ENCODE assay signal across 1 cellular context in the genomic region with DNA sequence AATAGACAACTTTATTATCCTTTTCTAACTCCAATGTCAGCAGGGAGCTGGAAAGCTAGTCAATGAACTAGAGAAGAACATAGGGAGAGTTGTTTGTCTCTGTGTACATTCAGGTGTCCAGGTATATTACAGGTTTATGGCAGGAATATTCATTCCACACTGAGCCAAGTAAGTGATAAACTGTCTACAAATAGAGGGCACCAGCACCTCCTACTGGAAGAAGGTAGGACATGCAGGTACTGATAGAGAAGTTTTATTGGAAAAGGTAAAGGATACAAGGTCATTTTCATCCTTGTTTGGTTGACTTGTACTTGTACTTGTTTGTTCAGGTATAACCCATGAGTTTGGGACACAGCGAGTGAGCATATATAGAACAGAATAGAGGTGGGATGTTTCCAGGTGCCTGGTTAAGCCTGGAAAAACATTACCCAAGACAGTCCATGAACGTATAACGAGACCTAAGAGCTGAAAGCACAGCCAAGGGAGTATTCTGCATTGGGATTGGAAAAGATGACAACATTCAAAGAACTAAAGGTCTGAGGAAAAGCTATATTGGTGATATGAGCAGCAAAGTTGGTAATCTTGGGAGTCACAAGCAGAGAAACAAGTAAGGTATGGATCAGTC.
TF ChIP-seq lines count a peak whose summit lies in the region.

No MANE protein-coding gene starts in this region.

TF ChIP-seq in HCT116, 20 proteins besides CTCF, POLR2A, EP300 and RAD21 (continued from another document):
- TF ChIP-seq, protein P1, sequence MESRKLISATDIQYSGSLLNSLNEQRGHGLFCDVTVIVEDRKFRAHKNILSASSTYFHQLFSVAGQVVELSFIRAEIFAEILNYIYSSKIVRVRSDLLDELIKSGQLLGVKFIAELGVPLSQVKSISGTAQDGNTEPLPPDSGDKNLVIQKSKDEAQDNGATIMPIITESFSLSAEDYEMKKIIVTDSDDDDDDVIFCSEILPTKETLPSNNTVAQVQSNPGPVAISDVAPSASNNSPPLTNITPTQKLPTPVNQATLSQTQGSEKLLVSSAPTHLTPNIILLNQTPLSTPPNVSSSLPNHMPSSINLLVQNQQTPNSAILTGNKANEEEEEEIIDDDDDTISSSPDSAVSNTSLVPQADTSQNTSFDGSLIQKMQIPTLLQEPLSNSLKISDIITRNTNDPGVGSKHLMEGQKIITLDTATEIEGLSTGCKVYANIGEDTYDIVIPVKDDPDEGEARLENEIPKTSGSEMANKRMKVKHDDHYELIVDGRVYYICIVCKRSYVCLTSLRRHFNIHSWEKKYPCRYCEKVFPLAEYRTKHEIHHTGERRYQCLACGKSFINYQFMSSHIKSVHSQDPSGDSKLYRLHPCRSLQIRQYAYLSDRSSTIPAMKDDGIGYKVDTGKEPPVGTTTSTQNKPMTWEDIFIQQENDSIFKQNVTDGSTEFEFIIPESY (IDR thresholded peaks at IDR 0.05; ENCODE audit: extremely low read depth, insufficient replicate concordance, low read length), result no peak
- TF ChIP-seq, protein P2, sequence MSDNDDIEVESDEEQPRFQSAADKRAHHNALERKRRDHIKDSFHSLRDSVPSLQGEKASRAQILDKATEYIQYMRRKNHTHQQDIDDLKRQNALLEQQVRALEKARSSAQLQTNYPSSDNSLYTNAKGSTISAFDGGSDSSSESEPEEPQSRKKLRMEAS (IDR thresholded peaks at IDR 0.05), result no peak
